ENCODE assay signal across 1 cellular context in genomic region chr17:82266142-82266541, GRCh38.
TF ChIP-seq lines count a peak whose summit lies in the region.

No MANE protein-coding gene starts in this region.

TF ChIP-seq in H1, 55 proteins besides CTCF, POLR2A, EP300 and RAD21:
- TF ChIP-seq TCF12 (IDR thresholded peaks at IDR 0.05; ENCODE audit: low read depth, low read length) = no peak
- TF ChIP-seq ATF2 (IDR thresholded peaks at IDR 0.05; ENCODE audit: low read length) = no peak
